8 cellular contexts compared by ENCODE assay signal in genomic region chrY:13343307-13343946, GRCh38.
DNase-seq lines count a peak whose midpoint lies in the region; ATAC-seq and TF ChIP-seq lines count a peak whose summit lies in the region.

No MANE protein-coding gene starts in this region.

- peaks cover 0 to 9% (median 0%) of the 10 kb centered on the region in 9 donors for H3K4me1 ChIP-seq in heart right ventricle
- H3K4me1 ChIP-seq in tibial artery, result no peaks in the 10 kb centered on the region
- no peaks in the 10 kb centered on the region for H3K4me1 ChIP-seq in BE2C
- no peaks in the 10 kb centered on the region for H3K4me1 ChIP-seq in suprapubic skin

- no peaks in the 10 kb centered on the region for H3K9me3 ChIP-seq in heart right ventricle
- H3K9me3 ChIP-seq in tibial artery, result no peaks in the 10 kb centered on the region
- H3K9me3 ChIP-seq in BE2C, result no peaks in the 10 kb centered on the region
- H3K9me3 ChIP-seq in suprapubic skin, result no peaks in the 10 kb centered on the region

- TF ChIP-seq POLR2A in suprapubic skin (IDR thresholded peaks at IDR 0.05), result no peak

- no peaks in the 10 kb centered on the region for H3K27me3 ChIP-seq in heart right ventricle
- H3K27me3 ChIP-seq in tibial artery, result no peaks in the 10 kb centered on the region
- H3K27me3 ChIP-seq in BE2C, result no peaks in the 10 kb centered on the region
- H3K27me3 ChIP-seq in suprapubic skin, result no peaks in the 10 kb centered on the region

- peak; percentile 38 for DNase-seq in activated T-cell treated with anti-CD3 and anti-CD28 coated beads for 24 hours (ENCODE audit: low read depth)
- no peak for DNase-seq in activated T-cell treated with anti-CD3 and anti-CD28 coated beads, Interleukin-2, amount 50 U/mL, for 1 hour
- peak; percentile 43 for DNase-seq in activated CD4-positive, alpha-beta T cell treated with anti-CD3 and anti-CD28 coated beads, Interleukin-2, amount 50 U/mL, for 1 hour
- DNase-seq in heart right ventricle, result peak in 1 of 2 donors; percentile 10
- no peak for DNase-seq in tibial artery
- DNase-seq in BE2C, result no peak
- no peak for DNase-seq in suprapubic skin (ENCODE audit: low spot score in 2 of 2)

- intact Hi-C loops in heart right ventricle (cut with DNase I) (no loop called here), tibial artery (cut with DNase I; ENCODE audit: low total_unique reads) (no loop called here)

- H3K4me3 ChIP-seq in heart right ventricle (no peak overlapping the region), tibial artery (no peak overlapping the region), BE2C (ENCODE audit: low read depth, low read length) (no peak overlapping the region), suprapubic skin (no peak overlapping the region)

- WGBS in heart right ventricle, 2 donors, result 68 to 70% methylated on average over 8 of the region's 8 CpGs
- no CpG with 5 or more reads among the region's 8 CpGs for WGBS in suprapubic skin

- ATAC-seq in heart right ventricle, result peak in 5 of 8 donors; percentile 38 to 68 (median 62)
- no peak for ATAC-seq in HG03097 (IDR thresholded peaks at IDR 0.05; ENCODE audit: low FRiP score, unreplicated experiment)

- H3K27ac ChIP-seq in heart right ventricle, result no peak overlapping the region
- H3K27ac ChIP-seq in tibial artery, result no peak overlapping the region
- H3K27ac ChIP-seq in suprapubic skin, result no peak overlapping the region

- no peak for TF ChIP-seq EP300 in suprapubic skin (IDR thresholded peaks at IDR 0.05)

- H3K36me3 ChIP-seq in heart right ventricle, result peaks cover 0 to 51% (median 0%) of the 10 kb centered on the region in 9 donors
- H3K36me3 ChIP-seq in tibial artery, result no peaks in the 10 kb centered on the region
- H3K36me3 ChIP-seq in BE2C, result no peaks in the 10 kb centered on the region
- no peaks in the 10 kb centered on the region for H3K36me3 ChIP-seq in suprapubic skin

- peak in 6 of 9 donors; percentile 11 to 67 (median 54) for TF ChIP-seq CTCF in heart right ventricle (IDR thresholded peaks at IDR 0.05)
- TF ChIP-seq CTCF in tibial artery (IDR thresholded peaks at IDR 0.05), result peak; percentile 8 to 25
- no peak for TF ChIP-seq CTCF in BE2C (IDR thresholded peaks at IDR 0.05; ENCODE audit: low read depth, low read length)
- TF ChIP-seq CTCF in suprapubic skin (IDR thresholded peaks at IDR 0.05), result peak in 1 of 2 donors; percentile 25

Comparison
In these comparisons a context has a peak if more than half of its experiments do, and no peak if none do; other contexts are left out.
1. DNase-seq: peak in activated T-cell treated with anti-CD3 and anti-CD28 coated beads for 24 hours (single experiment) and activated CD4-positive, alpha-beta T cell treated with anti-CD3 and anti-CD28 coated beads, Interleukin-2, amount 50 U/mL, for 1 hour (single experiment); none in activated T-cell treated with anti-CD3 and anti-CD28 coated beads, Interleukin-2, amount 50 U/mL, for 1 hour (single experiment), tibial artery (0 of 2), BE2C (single experiment) and suprapubic skin (0 of 2).